In genomic region chr12:95336387-95337067, GRCh38 we compare ENCODE assay signal across 1 cellular context.
A peak's percentile ranks its signal among the peaks of the same experiment; 100 is the strongest.
TF ChIP-seq lines count a peak whose summit lies in the region.

No MANE protein-coding gene starts in this region.

TF ChIP-seq in HepG2, 621 proteins besides CTCF, POLR2A, EP300 and RAD21 (continued from another document and continues in another):
- no peak for TF ChIP-seq LCORL (IDR thresholded peaks at IDR 0.05)
- 0 out of 2 replicates have a peak, but pooled peaks have one; percentile 56 for TF ChIP-seq LCORL (CRISPR knock-in tag; IDR thresholded peaks at IDR 0.05)
- no peak for TF ChIP-seq HNRNPLL (IDR thresholded peaks at IDR 0.05; ENCODE audit: low read depth, low read length, poor library complexity, severe bottlenecking)
- TF ChIP-seq MAFF (IDR thresholded peaks at IDR 0.05; ENCODE audit: low read depth, low read length), result no peak
- no peak for TF ChIP-seq SIX1 (CRISPR knock-in tag; IDR thresholded peaks at IDR 0.05; ENCODE audit: borderline replicate concordance)
- no peak for TF ChIP-seq ZNF296 (CRISPR knock-in tag; conservative IDR thresholded peaks at IDR 0.05)
- no peak for TF ChIP-seq SATB2 (CRISPR knock-in tag; IDR thresholded peaks at IDR 0.05)
- TF ChIP-seq ZNF724P (CRISPR knock-in tag; IDR thresholded peaks at IDR 0.05; ENCODE audit: borderline replicate concordance), result no peak
- no peak for TF ChIP-seq ZNF33B (CRISPR knock-in tag; IDR thresholded peaks at IDR 0.05)
- no peak for TF ChIP-seq ZNF160 (CRISPR knock-in tag; IDR thresholded peaks at IDR 0.05)
- no peak for TF ChIP-seq MTERF4 (CRISPR knock-in tag; IDR thresholded peaks at IDR 0.05)
- TF ChIP-seq POLR2G (IDR thresholded peaks at IDR 0.05; ENCODE audit: low read depth, low read length), result no peak
- TF ChIP-seq ZNF547 (CRISPR knock-in tag; IDR thresholded peaks at IDR 0.05), result no peak
- TF ChIP-seq NPAS2 (CRISPR knock-in tag; IDR thresholded peaks at IDR 0.05; ENCODE audit: borderline replicate concordance), result no peak
- TF ChIP-seq, protein P1, sequence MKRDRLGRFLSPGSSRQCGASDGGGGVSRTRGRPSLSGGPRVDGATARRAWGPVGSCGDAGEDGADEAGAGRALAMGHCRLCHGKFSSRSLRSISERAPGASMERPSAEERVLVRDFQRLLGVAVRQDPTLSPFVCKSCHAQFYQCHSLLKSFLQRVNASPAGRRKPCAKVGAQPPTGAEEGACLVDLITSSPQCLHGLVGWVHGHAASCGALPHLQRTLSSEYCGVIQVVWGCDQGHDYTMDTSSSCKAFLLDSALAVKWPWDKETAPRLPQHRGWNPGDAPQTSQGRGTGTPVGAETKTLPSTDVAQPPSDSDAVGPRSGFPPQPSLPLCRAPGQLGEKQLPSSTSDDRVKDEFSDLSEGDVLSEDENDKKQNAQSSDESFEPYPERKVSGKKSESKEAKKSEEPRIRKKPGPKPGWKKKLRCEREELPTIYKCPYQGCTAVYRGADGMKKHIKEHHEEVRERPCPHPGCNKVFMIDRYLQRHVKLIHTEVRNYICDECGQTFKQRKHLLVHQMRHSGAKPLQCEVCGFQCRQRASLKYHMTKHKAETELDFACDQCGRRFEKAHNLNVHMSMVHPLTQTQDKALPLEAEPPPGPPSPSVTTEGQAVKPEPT (CRISPR knock-in tag; IDR thresholded peaks at IDR 0.05; ENCODE audit: low read depth), result no peak
- TF ChIP-seq IKZF4 (CRISPR knock-in tag; IDR thresholded peaks at IDR 0.05; ENCODE audit: borderline replicate concordance, low read depth, not compliant biosample characterization), result no peak
- no peak for TF ChIP-seq ZFP37 (CRISPR knock-in tag; IDR thresholded peaks at IDR 0.05; ENCODE audit: borderline replicate concordance)
- no peak for TF ChIP-seq BATF2 (CRISPR knock-in tag; IDR thresholded peaks at IDR 0.05)
- no peak for TF ChIP-seq NFE2L1 (CRISPR knock-in tag; IDR thresholded peaks at IDR 0.05; ENCODE audit: borderline replicate concordance)
- no peak for TF ChIP-seq NR1H2 (CRISPR knock-in tag; IDR thresholded peaks at IDR 0.05; ENCODE audit: borderline replicate concordance, low read depth)
- TF ChIP-seq MTA3 (CRISPR knock-in tag; IDR thresholded peaks at IDR 0.05), result no peak
- no peak for TF ChIP-seq ZNF740 (CRISPR knock-in tag; IDR thresholded peaks at IDR 0.05)
- TF ChIP-seq ZNF562 (CRISPR knock-in tag; IDR thresholded peaks at IDR 0.05; ENCODE audit: borderline replicate concordance), result no peak
- TF ChIP-seq, protein P2, sequence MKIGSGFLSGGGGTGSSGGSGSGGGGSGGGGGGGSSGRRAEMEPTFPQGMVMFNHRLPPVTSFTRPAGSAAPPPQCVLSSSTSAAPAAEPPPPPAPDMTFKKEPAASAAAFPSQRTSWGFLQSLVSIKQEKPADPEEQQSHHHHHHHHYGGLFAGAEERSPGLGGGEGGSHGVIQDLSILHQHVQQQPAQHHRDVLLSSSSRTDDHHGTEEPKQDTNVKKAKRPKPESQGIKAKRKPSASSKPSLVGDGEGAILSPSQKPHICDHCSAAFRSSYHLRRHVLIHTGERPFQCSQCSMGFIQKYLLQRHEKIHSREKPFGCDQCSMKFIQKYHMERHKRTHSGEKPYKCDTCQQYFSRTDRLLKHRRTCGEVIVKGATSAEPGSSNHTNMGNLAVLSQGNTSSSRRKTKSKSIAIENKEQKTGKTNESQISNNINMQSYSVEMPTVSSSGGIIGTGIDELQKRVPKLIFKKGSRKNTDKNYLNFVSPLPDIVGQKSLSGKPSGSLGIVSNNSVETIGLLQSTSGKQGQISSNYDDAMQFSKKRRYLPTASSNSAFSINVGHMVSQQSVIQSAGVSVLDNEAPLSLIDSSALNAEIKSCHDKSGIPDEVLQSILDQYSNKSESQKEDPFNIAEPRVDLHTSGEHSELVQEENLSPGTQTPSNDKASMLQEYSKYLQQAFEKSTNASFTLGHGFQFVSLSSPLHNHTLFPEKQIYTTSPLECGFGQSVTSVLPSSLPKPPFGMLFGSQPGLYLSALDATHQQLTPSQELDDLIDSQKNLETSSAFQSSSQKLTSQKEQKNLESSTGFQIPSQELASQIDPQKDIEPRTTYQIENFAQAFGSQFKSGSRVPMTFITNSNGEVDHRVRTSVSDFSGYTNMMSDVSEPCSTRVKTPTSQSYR (CRISPR knock-in tag; IDR thresholded peaks at IDR 0.05; ENCODE audit: borderline replicate concordance), result no peak
- no peak for TF ChIP-seq ZC3H13 (CRISPR knock-in tag; IDR thresholded peaks at IDR 0.05)
- no peak for TF ChIP-seq ZNF350 (CRISPR knock-in tag; IDR thresholded peaks at IDR 0.05; ENCODE audit: borderline replicate concordance, low read depth)
- no peak for TF ChIP-seq ZNF282 (IDR thresholded peaks at IDR 0.05; ENCODE audit: partially characterized antibody)
- peak; percentile 38; the same call in 1 of the 2 replicates for TF ChIP-seq PPARG (CRISPR knock-in tag; conservative IDR thresholded peaks at IDR 0.05)
- 0 out of 2 replicates have a peak, but pooled peaks have one; percentile 41 for TF ChIP-seq ZNF34 (CRISPR knock-in tag; IDR thresholded peaks at IDR 0.05; ENCODE audit: borderline replicate concordance)
- TF ChIP-seq FOXK2 (IDR thresholded peaks at IDR 0.05), result no peak
- TF ChIP-seq FOXP1 (IDR thresholded peaks at IDR 0.05), result no peak
- TF ChIP-seq FOXP1 (CRISPR knock-in tag; IDR thresholded peaks at IDR 0.05), result no peak
- TF ChIP-seq, protein P3, sequence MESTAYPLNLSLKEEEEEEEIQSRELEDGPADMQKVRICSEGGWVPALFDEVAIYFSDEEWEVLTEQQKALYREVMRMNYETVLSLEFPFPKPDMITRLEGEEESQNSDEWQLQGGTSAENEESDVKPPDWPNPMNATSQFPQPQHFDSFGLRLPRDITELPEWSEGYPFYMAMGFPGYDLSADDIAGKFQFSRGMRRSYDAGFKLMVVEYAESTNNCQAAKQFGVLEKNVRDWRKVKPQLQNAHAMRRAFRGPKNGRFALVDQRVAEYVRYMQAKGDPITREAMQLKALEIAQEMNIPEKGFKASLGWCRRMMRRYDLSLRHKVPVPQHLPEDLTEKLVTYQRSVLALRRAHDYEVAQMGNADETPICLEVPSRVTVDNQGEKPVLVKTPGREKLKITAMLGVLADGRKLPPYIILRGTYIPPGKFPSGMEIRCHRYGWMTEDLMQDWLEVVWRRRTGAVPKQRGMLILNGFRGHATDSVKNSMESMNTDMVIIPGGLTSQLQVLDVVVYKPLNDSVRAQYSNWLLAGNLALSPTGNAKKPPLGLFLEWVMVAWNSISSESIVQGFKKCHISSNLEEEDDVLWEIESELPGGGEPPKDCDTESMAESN (CRISPR knock-in tag; conservative IDR thresholded peaks at IDR 0.05), result 0 out of 2 replicates have a peak, but pooled peaks have one; percentile 15
- no peak for TF ChIP-seq ZNF761 (CRISPR knock-in tag; conservative IDR thresholded peaks at IDR 0.05)
- no peak for TF ChIP-seq KLF13 (CRISPR knock-in tag; IDR thresholded peaks at IDR 0.05)
- TF ChIP-seq, protein P4, sequence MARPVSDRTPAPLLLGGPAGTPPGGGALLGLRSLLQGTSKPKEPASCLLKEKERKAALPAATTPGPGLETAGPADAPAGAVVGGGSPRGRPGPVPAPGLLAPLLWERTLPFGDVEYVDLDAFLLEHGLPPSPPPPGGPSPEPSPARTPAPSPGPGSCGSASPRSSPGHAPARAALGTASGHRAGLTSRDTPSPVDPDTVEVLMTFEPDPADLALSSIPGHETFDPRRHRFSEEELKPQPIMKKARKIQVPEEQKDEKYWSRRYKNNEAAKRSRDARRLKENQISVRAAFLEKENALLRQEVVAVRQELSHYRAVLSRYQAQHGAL (CRISPR knock-in tag; IDR thresholded peaks at IDR 0.05; ENCODE audit: not compliant biosample characterization), result no peak
- TF ChIP-seq, protein P5, sequence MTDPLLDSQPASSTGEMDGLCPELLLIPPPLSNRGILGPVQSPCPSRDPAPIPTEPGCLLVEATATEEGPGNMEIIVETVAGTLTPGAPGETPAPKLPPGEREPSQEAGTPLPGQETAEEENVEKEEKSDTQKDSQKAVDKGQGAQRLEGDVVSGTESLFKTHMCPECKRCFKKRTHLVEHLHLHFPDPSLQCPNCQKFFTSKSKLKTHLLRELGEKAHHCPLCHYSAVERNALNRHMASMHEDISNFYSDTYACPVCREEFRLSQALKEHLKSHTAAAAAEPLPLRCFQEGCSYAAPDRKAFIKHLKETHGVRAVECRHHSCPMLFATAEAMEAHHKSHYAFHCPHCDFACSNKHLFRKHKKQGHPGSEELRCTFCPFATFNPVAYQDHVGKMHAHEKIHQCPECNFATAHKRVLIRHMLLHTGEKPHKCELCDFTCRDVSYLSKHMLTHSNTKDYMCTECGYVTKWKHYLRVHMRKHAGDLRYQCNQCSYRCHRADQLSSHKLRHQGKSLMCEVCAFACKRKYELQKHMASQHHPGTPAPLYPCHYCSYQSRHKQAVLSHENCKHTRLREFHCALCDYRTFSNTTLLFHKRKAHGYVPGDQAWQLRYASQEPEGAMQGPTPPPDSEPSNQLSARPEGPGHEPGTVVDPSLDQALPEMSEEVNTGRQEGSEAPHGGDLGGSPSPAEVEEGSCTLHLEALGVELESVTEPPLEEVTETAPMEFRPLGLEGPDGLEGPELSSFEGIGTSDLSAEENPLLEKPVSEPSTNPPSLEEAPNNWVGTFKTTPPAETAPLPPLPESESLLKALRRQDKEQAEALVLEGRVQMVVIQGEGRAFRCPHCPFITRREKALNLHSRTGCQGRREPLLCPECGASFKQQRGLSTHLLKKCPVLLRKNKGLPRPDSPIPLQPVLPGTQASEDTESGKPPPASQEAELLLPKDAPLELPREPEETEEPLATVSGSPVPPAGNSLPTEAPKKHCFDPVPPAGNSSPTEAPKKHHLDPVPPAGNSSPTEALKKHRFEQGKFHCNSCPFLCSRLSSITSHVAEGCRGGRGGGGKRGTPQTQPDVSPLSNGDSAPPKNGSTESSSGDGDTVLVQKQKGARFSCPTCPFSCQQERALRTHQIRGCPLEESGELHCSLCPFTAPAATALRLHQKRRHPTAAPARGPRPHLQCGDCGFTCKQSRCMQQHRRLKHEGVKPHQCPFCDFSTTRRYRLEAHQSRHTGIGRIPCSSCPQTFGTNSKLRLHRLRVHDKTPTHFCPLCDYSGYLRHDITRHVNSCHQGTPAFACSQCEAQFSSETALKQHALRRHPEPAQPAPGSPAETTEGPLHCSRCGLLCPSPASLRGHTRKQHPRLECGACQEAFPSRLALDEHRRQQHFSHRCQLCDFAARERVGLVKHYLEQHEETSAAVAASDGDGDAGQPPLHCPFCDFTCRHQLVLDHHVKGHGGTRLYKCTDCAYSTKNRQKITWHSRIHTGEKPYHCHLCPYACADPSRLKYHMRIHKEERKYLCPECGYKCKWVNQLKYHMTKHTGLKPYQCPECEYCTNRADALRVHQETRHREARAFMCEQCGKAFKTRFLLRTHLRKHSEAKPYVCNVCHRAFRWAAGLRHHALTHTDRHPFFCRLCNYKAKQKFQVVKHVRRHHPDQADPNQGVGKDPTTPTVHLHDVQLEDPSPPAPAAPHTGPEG (CRISPR knock-in tag; IDR thresholded peaks at IDR 0.05), result no peak
- TF ChIP-seq, protein P6, sequence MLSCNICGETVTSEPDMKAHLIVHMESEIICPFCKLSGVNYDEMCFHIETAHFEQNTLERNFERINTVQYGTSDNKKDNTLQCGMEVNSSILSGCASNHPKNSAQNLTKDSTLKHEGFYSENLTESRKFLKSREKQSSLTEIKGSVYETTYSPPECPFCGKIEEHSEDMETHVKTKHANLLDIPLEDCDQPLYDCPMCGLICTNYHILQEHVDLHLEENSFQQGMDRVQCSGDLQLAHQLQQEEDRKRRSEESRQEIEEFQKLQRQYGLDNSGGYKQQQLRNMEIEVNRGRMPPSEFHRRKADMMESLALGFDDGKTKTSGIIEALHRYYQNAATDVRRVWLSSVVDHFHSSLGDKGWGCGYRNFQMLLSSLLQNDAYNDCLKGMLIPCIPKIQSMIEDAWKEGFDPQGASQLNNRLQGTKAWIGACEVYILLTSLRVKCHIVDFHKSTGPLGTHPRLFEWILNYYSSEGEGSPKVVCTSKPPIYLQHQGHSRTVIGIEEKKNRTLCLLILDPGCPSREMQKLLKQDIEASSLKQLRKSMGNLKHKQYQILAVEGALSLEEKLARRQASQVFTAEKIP (CRISPR knock-in tag; IDR thresholded peaks at IDR 0.05; ENCODE audit: borderline replicate concordance), result no peak
- no peak for TF ChIP-seq SYNCRIP (IDR thresholded peaks at IDR 0.05; ENCODE audit: insufficient read depth, low read depth, low read length)
- TF ChIP-seq RCOR2 (CRISPR knock-in tag; IDR thresholded peaks at IDR 0.05), result no peak
- TF ChIP-seq, protein P7, sequence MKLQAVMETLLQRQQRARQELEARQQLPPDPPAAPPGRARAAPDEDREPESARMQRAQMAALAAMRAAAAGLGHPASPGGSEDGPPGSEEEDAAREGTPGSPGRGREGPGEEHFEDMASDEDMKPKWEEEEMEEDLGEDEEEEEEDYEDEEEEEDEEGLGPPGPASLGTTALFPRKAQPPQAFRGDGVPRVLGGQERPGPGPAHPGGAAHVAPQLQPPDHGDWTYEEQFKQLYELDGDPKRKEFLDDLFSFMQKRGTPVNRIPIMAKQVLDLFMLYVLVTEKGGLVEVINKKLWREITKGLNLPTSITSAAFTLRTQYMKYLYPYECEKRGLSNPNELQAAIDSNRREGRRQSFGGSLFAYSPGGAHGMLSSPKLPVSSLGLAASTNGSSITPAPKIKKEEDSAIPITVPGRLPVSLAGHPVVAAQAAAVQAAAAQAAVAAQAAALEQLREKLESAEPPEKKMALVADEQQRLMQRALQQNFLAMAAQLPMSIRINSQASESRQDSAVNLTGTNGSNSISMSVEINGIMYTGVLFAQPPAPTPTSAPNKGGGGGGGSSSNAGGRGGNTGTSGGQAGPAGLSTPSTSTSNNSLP (IDR thresholded peaks at IDR 0.05; ENCODE audit: low read depth, low read length), result 0 out of 2 replicates have a peak, but pooled peaks have one; percentile 55
